17 cellular contexts compared by ENCODE assay signal in genomic region chr10:21927601-21928000, GRCh38.
DNase-seq lines count a peak whose midpoint lies in the region; ATAC-seq and TF ChIP-seq lines count a peak whose summit lies in the region.
"Had no signal": no experiment of that assay in that cellular context is flagged by ENCODE, and none has a peak within 500 bp of the region (broad histone marks: within the 10 kb centered on the region; RNA-seq: fewer than 3 reads in every experiment).

No MANE protein-coding gene starts in this region.

- H3K27ac ChIP-seq in PC-3 (ENCODE audit: low read length), result no peak overlapping the region
- H3K27ac ChIP-seq in endodermal cell (ENCODE audit: low read depth, low read length), result peak overlapping the region; percentile 63
- no peak overlapping the region for H3K27ac ChIP-seq in transverse colon

- H3K4me1 ChIP-seq in PC-3 (ENCODE audit: insufficient read depth, low read length), result peaks cover 19% of the 10 kb centered on the region
- no peaks in the 10 kb centered on the region for H3K4me1 ChIP-seq in endodermal cell (ENCODE audit: control insufficient read depth, insufficient read depth, low read length)
- peaks cover 0 to 2% (median 0%) of the 10 kb centered on the region in 4 donors for H3K4me1 ChIP-seq in transverse colon

- 98 to 100% methylated on average over 1 to 2 of the region's 2 CpGs for WGBS in endodermal cell (ENCODE audit: insufficient coverage in 1 of 2, insufficient read length in 1 of 2), 2 experiments
- WGBS in transverse colon (ENCODE audit: low coverage in 1 of 2), 2 donors, result 70 to 93% methylated on average over 2 of the region's 2 CpGs

- H3K27me3 ChIP-seq in PC-3 (ENCODE audit: low read length) (no peaks in the 10 kb centered on the region), endodermal cell (ENCODE audit: control insufficient read depth, insufficient read depth, low read length, poor library complexity, severe bottlenecking) (no peaks in the 10 kb centered on the region), transverse colon (no peaks in the 10 kb centered on the region)
- H3K27me3 ChIP-seq: BE2C had no signal

- no peaks in the 10 kb centered on the region for H3F3A ChIP-seq in PC-3 (ENCODE audit: low read length, unreplicated experiment)

- no peak overlapping the region for H3K27ac Mint-ChIP-seq in endodermal cell
- peak overlapping the region; percentile 93 for H3K27ac Mint-ChIP-seq in mesothelial cell of epicardium
- H3K27ac Mint-ChIP-seq: activated naive CD4-positive, alpha-beta T cell treated with anti-CD3 and anti-CD28 coated beads, Interleukin-2, amount 50 U/mL, for 72 hours; dendritic cell treated with granulocyte-macrophage colony-stimulating factor and Interleukin-4, amounts not matched to agents 40 ng/mL and 50 ng/mL, for 4 days; nephron progenitor cell had no signal

- H3K36me3 ChIP-seq in PC-3 (ENCODE audit: low read depth, low read length), result no peaks in the 10 kb centered on the region
- peaks cover 6% of the 10 kb centered on the region for H3K36me3 ChIP-seq in endodermal cell (ENCODE audit: control insufficient read depth, insufficient read depth, low read length)
- H3K36me3 ChIP-seq in transverse colon, result no peaks in the 10 kb centered on the region
- H3K36me3 ChIP-seq: BE2C had no signal

- DNase-seq in AG10803 (ENCODE audit: low read depth) (peak; percentile 87), PC-3 (peak; percentile 5), endodermal cell (no peak), mesothelial cell of epicardium (ENCODE audit: low spot score in 2 of 2, unreplicated experiment in 2 of 2) (no peak), NCI-H1417 treated with DMSO at 0.1 percent for 48 hours (lab: John Stamatoyannopoulos, UW) (no peak), activated T-cell treated with anti-CD3 and anti-CD28 coated beads for 4 hours (no peak), transverse colon (no peak), NCI-H2107 (lab: John Stamatoyannopoulos, UW) (no peak)
- DNase-seq: BE2C, DND-41, left ventricle myocardium superior, NCI-H1436, NCI-H526 treated with DMSO at 0.1 percent for 48 hours, nephron progenitor cell had no signal

- H3K9me3 ChIP-seq in PC-3 (ENCODE audit: low read length), result no peaks in the 10 kb centered on the region
- H3K9me3 ChIP-seq in endodermal cell (ENCODE audit: control insufficient read depth, low read length), result no peaks in the 10 kb centered on the region
- H3K9me3 ChIP-seq in transverse colon, result no peaks in the 10 kb centered on the region
- H3K9me3 ChIP-seq: BE2C had no signal

- H3K4me3 Mint-ChIP-seq in endodermal cell (no peak overlapping the region), mesothelial cell of epicardium (peak overlapping the region; percentile 10)
- H3K4me3 Mint-ChIP-seq: dendritic cell treated with granulocyte-macrophage colony-stimulating factor and Interleukin-4, amounts not matched to agents 40 ng/mL and 50 ng/mL, for 4 days; nephron progenitor cell had no signal

- peaks cover 3% of the 10 kb centered on the region; the same call in 1 of the 2 replicates for H4K20me1 ChIP-seq in PC-3 (ENCODE audit: low read length)

- H3K9ac ChIP-seq in PC-3 (ENCODE audit: low read length), result no peak overlapping the region
- no peak overlapping the region for H3K9ac ChIP-seq in endodermal cell (ENCODE audit: extremely low read depth, low read length, poor library complexity, severe bottlenecking)

- H3K79me2 ChIP-seq in PC-3 (ENCODE audit: low read length), result peaks cover 47% of the 10 kb centered on the region

- in situ Hi-C loops in transverse colon (cut with MboI; ENCODE audit: low pct_ligation_motif_present in 1 of 4, low pct_unique_long_range_greater_than_20kb in 1 of 4, low sequenced_read_pairs in 3 of 4), result loop anchor here in 1 of 4 donors (25.0 kb wide), 1 partner anchor 440 kb away; no protein-coding TSS in a partner anchor

- no peak for TF ChIP-seq POLR2A in transverse colon (IDR thresholded peaks at IDR 0.05)

- POLR2A ChIA-PET in PC-3 (lab: Charles Lee; ENCODE audit: unreplicated experiment), result no interaction called here

- no peaks in the 10 kb centered on the region for H3K9me3 Mint-ChIP-seq in endodermal cell
- H3K9me3 Mint-ChIP-seq in mesothelial cell of epicardium, result no peaks in the 10 kb centered on the region
- H3K9me3 Mint-ChIP-seq: activated naive CD4-positive, alpha-beta T cell treated with anti-CD3 and anti-CD28 coated beads, Interleukin-2, amount 50 U/mL, for 72 hours; dendritic cell treated with granulocyte-macrophage colony-stimulating factor and Interleukin-4, amounts not matched to agents 40 ng/mL and 50 ng/mL, for 4 days; nephron progenitor cell had no signal

- H3K4me3 ChIP-seq in AG10803 (ENCODE audit: low read length) (no peak overlapping the region), PC-3 (ENCODE audit: low read length) (no peak overlapping the region), endodermal cell (ENCODE audit: low read length) (no peak overlapping the region), transverse colon (no peak overlapping the region)

- intact Hi-C loops in PC-3 (cut with micrococcal nuclease) (no loop called here), transverse colon (cut with DNase I; ENCODE audit: low total_unique reads) (no loop called here)

- TF ChIP-seq CTCF in AG10803 (conservative IDR thresholded peaks at IDR 0.05; ENCODE audit: low read length) (no peak), PC-3 (conservative IDR thresholded peaks at IDR 0.05; ENCODE audit: low read depth, low read length) (no peak), endodermal cell (conservative IDR thresholded peaks at IDR 0.05) (no peak), mesothelial cell of epicardium (IDR thresholded peaks at IDR 0.05; ENCODE audit: unreplicated experiment) (no peak), transverse colon (IDR thresholded peaks at IDR 0.05) (no peak)

- CTCF ChIA-PET in PC-3 (lab: Charles Lee), result no interaction called here

- H3K36me3 Mint-ChIP-seq in endodermal cell (ENCODE audit: low read depth) (peaks cover 6% of the 10 kb centered on the region), mesothelial cell of epicardium (no peaks in the 10 kb centered on the region)
- H3K36me3 Mint-ChIP-seq: activated naive CD4-positive, alpha-beta T cell treated with anti-CD3 and anti-CD28 coated beads, Interleukin-2, amount 50 U/mL, for 72 hours had no signal

- no peaks in the 10 kb centered on the region for H3K9me2 ChIP-seq in PC-3 (replicated peaks; ENCODE audit: low read length)

- no peaks in the 10 kb centered on the region for H3K4me1 Mint-ChIP-seq in endodermal cell
- peaks cover 52% of the 10 kb centered on the region for H3K4me1 Mint-ChIP-seq in mesothelial cell of epicardium

- no peak for TF ChIP-seq EP300 in transverse colon (IDR thresholded peaks at IDR 0.05; ENCODE audit: low read depth)

- no peak overlapping the region for H2AFZ ChIP-seq in PC-3 (ENCODE audit: low read length)

- no peak for ATAC-seq in PC-3
- ATAC-seq: activated naive CD4-positive, alpha-beta T cell treated with anti-CD3 and anti-CD28 coated beads, Interleukin-2, amount 50 U/mL, for 72 hours; left ventricle myocardium superior; Right ventricle myocardium inferior had no signal

- no TSS peak for BruUV-seq in PC-3 (replicated peaks; lab: Mats Ljungman, UMichigan)

- H3K27me3 Mint-ChIP-seq in endodermal cell (ENCODE audit: insufficient read depth) (no peaks in the 10 kb centered on the region), mesothelial cell of epicardium (ENCODE audit: low read depth) (no peaks in the 10 kb centered on the region)
- H3K27me3 Mint-ChIP-seq: dendritic cell treated with granulocyte-macrophage colony-stimulating factor and Interleukin-4, amounts not matched to agents 40 ng/mL and 50 ng/mL, for 4 days had no signal

- H3K4me2 ChIP-seq in PC-3 (ENCODE audit: low read length), result peak overlapping the region; percentile 9; the same call in 1 of the 2 replicates

Comparison
In these comparisons a context has a peak if more than half of its experiments do, and no peak if none do; other contexts are left out.
1. DNase-seq: peak in AG10803 (single experiment) and PC-3 (single experiment); none in endodermal cell (single experiment), mesothelial cell of epicardium (0 of 2), NCI-H1417 treated with DMSO at 0.1 percent for 48 hours (single experiment), activated T-cell treated with anti-CD3 and anti-CD28 coated beads for 4 hours (single experiment), transverse colon (single experiment) and NCI-H2107 (single experiment).